19 cellular contexts compared by ENCODE assay signal in genomic region chr11:20068691-20069090, GRCh38.
DNase-seq lines count a peak whose midpoint lies in the region; ATAC-seq and TF ChIP-seq lines count a peak whose summit lies in the region.
"Had no signal": no experiment of that assay in that cellular context is flagged by ENCODE, and none has a peak within 500 bp of the region (broad histone marks: within the 10 kb centered on the region; RNA-seq: fewer than 3 reads in every experiment).

No MANE protein-coding gene starts in this region.

- H3K27me3 Mint-ChIP-seq in nephron progenitor cell (ENCODE audit: low read depth, poor library complexity), result no peaks in the 10 kb centered on the region

- no peak overlapping the region for H3K4me3 Mint-ChIP-seq in nephron progenitor cell
- H3K4me3 Mint-ChIP-seq: CD4-positive, alpha-beta memory T cell had no signal

- H3K36me3 Mint-ChIP-seq in nephron progenitor cell (ENCODE audit: low read depth), result peaks cover 68% of the 10 kb centered on the region
- H3K36me3 Mint-ChIP-seq: CD4-positive, alpha-beta memory T cell had no signal

- intact Hi-C loops in left ventricle myocardium superior (cut with micrococcal nuclease) (no loop called here), left cardiac atrium (cut with DNase I) (no loop called here)

- H3K27ac Mint-ChIP-seq in nephron progenitor cell, result peak overlapping the region; percentile 40
- H3K27ac Mint-ChIP-seq: CD4-positive, alpha-beta memory T cell had no signal

- TF ChIP-seq CTCF in nephron progenitor cell (IDR thresholded peaks at IDR 0.05), result no peak

- DNase-seq in NCI-H2029 (lab: John Stamatoyannopoulos, UW) (peak; percentile 38), NCI-H2029 treated with DMSO at 0.1 percent for 48 hours (lab: John Stamatoyannopoulos, UW) (no peak), left ventricle myocardium superior (no peak), left cardiac atrium (no peak), nephron progenitor cell (no peak), dermis blood vessel endothelial cell (no peak), NCI-H187 (lab: John Stamatoyannopoulos, UW) (no peak)
- DNase-seq: 8988T; CD4-positive, alpha-beta memory T cell; DMS153; GM23248; Kasumi-1; MM.1S; NCI-H1105; NCI-H146; NCI-H2081 treated with DMSO at 0.1 percent for 48 hours; NK-92 treated with Interleukin-12 subunit alpha and Interleukin-12 subunit beta, amount 100 ng/mL, for 24 hours; SJCRH30 had no signal

- H3K4me1 Mint-ChIP-seq in nephron progenitor cell, result peaks cover 37% of the 10 kb centered on the region
- H3K4me1 Mint-ChIP-seq: CD4-positive, alpha-beta memory T cell had no signal

- ATAC-seq in left ventricle myocardium superior (peak; percentile 24), left cardiac atrium (no peak)
- ATAC-seq: Panc1 had no signal

- peaks cover 28% of the 10 kb centered on the region for H3K9me3 Mint-ChIP-seq in nephron progenitor cell
